ENCODE assay signal across 13 cellular contexts in genomic region chr14:69298131-69299071, GRCh38. TPM values are rescaled to one million over a fixed set of nuclear protein-coding genes. Genes with fewer than 3 reads are reported as not detected.
DNase-seq lines count a peak whose midpoint lies in the region; ATAC-seq and TF ChIP-seq lines count a peak whose summit lies in the region.
"Had no signal": no experiment of that assay in that cellular context is flagged by ENCODE, and none has a peak within 500 bp of the region (broad histone marks: within the 10 kb centered on the region; RNA-seq: fewer than 3 reads in every experiment).

No MANE protein-coding gene starts in this region.

- in situ Hi-C loops in KBM-7 (cut with MboI; ENCODE audit: low pct_unique_long_range_greater_than_20kb, low sequenced_read_pairs) = no loop called here

- no peaks in the 10 kb centered on the region for H3K36me3 ChIP-seq in RWPE2 (ENCODE audit: low read depth)

- peak; percentile 32 for DNase-seq in activated CD8-positive, alpha-beta memory T cell treated with anti-CD3 and anti-CD28 coated beads for 24 hours
- DNase-seq in activated CD8-positive, alpha-beta memory T cell treated with anti-CD3 and anti-CD28 coated beads, Interleukin-2, amount 50 U/mL, for 4 hours = no peak
- DNase-seq in RWPE2 (ENCODE audit: low spot score) (peak; percentile 40), left ventricle myocardium superior (peak; percentile 41), ureter (ENCODE audit: low spot score) (peak; percentile 24), KBM-7 (no peak), NCI-H526 treated with DMSO at 0.1 percent for 48 hours (lab: John Stamatoyannopoulos, UW) (no peak)
- DNase-seq: activated gamma-delta T cell; COR-L47; foreskin keratinocyte; NCI-H2029 treated with DMSO at 0.1 percent for 48 hours; stimulated activated CD4-positive, alpha-beta T cell treated with anti-CD3 and anti-CD28 coated beads, Interleukin-1b, Interleukin-23, amount 100 ng/mL, for 48 hours had no signal

- ATAC-seq in RWPE2 (ENCODE audit: low read depth) (no peak), left ventricle myocardium superior (peak; percentile 68), HG03175 (IDR thresholded peaks at IDR 0.05; ENCODE audit: unreplicated experiment) (no peak)

- H3K4me3 ChIP-seq in RWPE2 (ENCODE audit: severe bottlenecking) = no peak overlapping the region

- H3K27me3 ChIP-seq in RWPE2 (ENCODE audit: insufficient read depth, poor library complexity, severe bottlenecking) = peaks cover 10% of the 10 kb centered on the region

- H3K27ac ChIP-seq in RWPE2 (ENCODE audit: poor library complexity, severe bottlenecking) = no peak overlapping the region
- H3K27ac ChIP-seq: foreskin keratinocyte had no signal

- H3K4me1 ChIP-seq in RWPE2 (ENCODE audit: insufficient read depth, poor library complexity, severe bottlenecking) = no peaks in the 10 kb centered on the region
- H3K4me1 ChIP-seq: foreskin keratinocyte had no signal

- intact Hi-C loops in left ventricle myocardium superior (cut with micrococcal nuclease) = no loop called here

- no peak for TF ChIP-seq CTCF in RWPE2 (IDR thresholded peaks at IDR 0.05; ENCODE audit: poor library complexity, severe bottlenecking)

- no peaks in the 10 kb centered on the region for H3K9me3 ChIP-seq in RWPE2 (ENCODE audit: severe bottlenecking)

RNA-seq across cellular contexts. Expression of gene GALNT16, which starts 38.4 kb away (rescaled TPM):
- 101 TPM for total RNA-seq in left ventricle myocardium superior
- total RNA-seq in ureter = 1.6 TPM
- total RNA-seq: foreskin keratinocyte had no signal

Comparison
In these comparisons a context has a peak if more than half of its experiments do, and no peak if none do; other contexts are left out.
1. DNase-seq: peak in activated CD8-positive, alpha-beta memory T cell treated with anti-CD3 and anti-CD28 coated beads for 24 hours (single experiment), RWPE2 (single experiment), left ventricle myocardium superior (single experiment) and ureter (single experiment); none in activated CD8-positive, alpha-beta memory T cell treated with anti-CD3 and anti-CD28 coated beads, Interleukin-2, amount 50 U/mL, for 4 hours (single experiment), KBM-7 (single experiment) and NCI-H526 treated with DMSO at 0.1 percent for 48 hours (single experiment).
2. RNA of gene GALNT16, which starts 38.4 kb away (total RNA-seq): 101 TPM in left ventricle myocardium superior (single experiment); 1.6 TPM in ureter (single experiment); every median in the first group is over 10 times any median in the second.